In the genomic region with DNA sequence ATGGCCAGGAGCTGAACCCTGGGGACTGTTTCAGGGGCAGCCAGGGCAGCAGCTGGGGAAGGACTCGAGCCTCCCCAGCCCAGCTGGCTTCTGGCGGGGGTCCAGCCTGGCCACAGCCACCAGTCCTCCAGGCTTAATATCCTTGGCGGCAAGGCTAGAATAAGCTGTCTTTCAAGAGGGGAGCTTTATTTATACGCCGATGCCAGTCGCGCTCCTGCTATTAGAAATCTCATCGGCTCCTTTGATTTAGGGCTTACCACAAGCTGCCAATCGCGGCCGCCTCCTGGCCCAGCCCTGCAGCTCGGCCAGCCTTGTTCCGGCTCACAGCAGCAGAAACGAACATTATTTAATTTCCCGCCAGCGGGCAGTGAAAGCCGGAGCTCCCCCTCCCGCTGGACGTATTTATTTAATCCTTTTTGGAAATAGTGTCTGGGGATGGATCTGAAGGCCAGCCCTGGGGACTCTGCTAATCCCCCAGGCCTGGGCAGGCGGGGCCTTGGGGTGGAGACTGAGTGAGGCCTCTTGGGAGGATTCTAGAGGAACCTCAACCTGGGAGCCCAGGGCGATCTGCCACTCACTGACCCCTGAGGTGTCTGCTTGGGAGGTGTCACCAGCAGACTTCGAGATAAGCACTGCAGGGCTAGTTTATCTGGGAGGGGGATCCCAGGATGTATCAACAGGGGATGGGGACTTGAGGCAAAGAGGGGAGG, we compare ENCODE assay signal across 10 cellular contexts.
A peak's percentile ranks its signal among the peaks of the same experiment; 100 is the strongest.
DNase-seq lines count a peak whose midpoint lies in the region; ATAC-seq, FAIRE-seq and TF ChIP-seq lines count a peak whose summit lies in the region.
"Had no signal": no experiment of that assay in that cellular context is flagged by ENCODE, and none has a peak within 500 bp of the region (broad histone marks: within the 10 kb centered on the region; RNA-seq: fewer than 3 reads in every experiment).

No MANE protein-coding gene starts in this region.

- peaks cover 6% of the 10 kb centered on the region for H3K27me3 Mint-ChIP-seq in mesothelial cell of epicardium (ENCODE audit: low read depth)
- H3K27me3 Mint-ChIP-seq in natural killer cell treated with Interleukin-12 subunit alpha and Interleukin-12 subunit beta and Interleukin-15 and Interleukin-18, amount 100 ng/mL, for 72 hours = peaks cover 10 to 22% of the 10 kb centered on the region in 2 donors
- H3K27me3 Mint-ChIP-seq: activated naive CD8-positive, alpha-beta T cell treated with anti-CD3 and anti-CD28 coated beads, Interleukin-2, amount 10 ng/mL, durations not matched to agents 7 days and 5 days; CD4-positive, CD25-positive, alpha-beta regulatory T cell had no signal

- no peaks in the 10 kb centered on the region for H3K9me3 Mint-ChIP-seq in mesothelial cell of epicardium
- no peaks in the 10 kb centered on the region for H3K9me3 Mint-ChIP-seq in natural killer cell treated with Interleukin-12 subunit alpha and Interleukin-12 subunit beta and Interleukin-15 and Interleukin-18, amount 100 ng/mL, for 72 hours
- H3K9me3 Mint-ChIP-seq: activated naive CD8-positive, alpha-beta T cell treated with anti-CD3 and anti-CD28 coated beads, Interleukin-2, amount 10 ng/mL, durations not matched to agents 7 days and 5 days had no signal

- DNase-seq in left cardiac atrium (peak; percentile 40), Right ventricle myocardium inferior (ENCODE audit: missing footprints) (no peak), anterior cingulate cortex (lab: John Stamatoyannopoulos, UW) (peak in 38 of 58 donors; percentile 4 to 71 (median 31)), mesothelial cell of epicardium (ENCODE audit: low spot score in 2 of 2, unreplicated experiment in 2 of 2) (no peak), urothelium cell line (ENCODE audit: low spot score) (no peak)
- DNase-seq in natural killer cell treated with Interleukin-12 subunit alpha and Interleukin-12 subunit beta and Interleukin-15 and Interleukin-18, amount 100 ng/mL, for 72 hours (ENCODE audit: low spot score) = no peak
- DNase-seq: activated naive CD8-positive, alpha-beta T cell treated with anti-CD3 and anti-CD28 coated beads, Interleukin-2, amount 10 ng/mL, durations not matched to agents 7 days and 5 days; CD4-positive, CD25-positive, alpha-beta regulatory T cell had no signal

- H3K4me1 Mint-ChIP-seq in mesothelial cell of epicardium = peaks cover 31% of the 10 kb centered on the region
- no peaks in the 10 kb centered on the region for H3K4me1 Mint-ChIP-seq in natural killer cell treated with Interleukin-12 subunit alpha and Interleukin-12 subunit beta and Interleukin-15 and Interleukin-18, amount 100 ng/mL, for 72 hours (ENCODE audit: low read depth in 2 of 2)
- H3K4me1 Mint-ChIP-seq: activated naive CD8-positive, alpha-beta T cell treated with anti-CD3 and anti-CD28 coated beads, Interleukin-2, amount 10 ng/mL, durations not matched to agents 7 days and 5 days; CD4-positive, CD25-positive, alpha-beta regulatory T cell had no signal

- no peak for TF ChIP-seq CTCF in mesothelial cell of epicardium (IDR thresholded peaks at IDR 0.05; ENCODE audit: unreplicated experiment)

- intact Hi-C loops in left cardiac atrium (cut with DNase I) = no loop called here
- intact Hi-C loops in Right ventricle myocardium inferior (cut with DNase I) = no loop called here

- H3K4me3 Mint-ChIP-seq in mesothelial cell of epicardium = peak overlapping the region; percentile 12
- no peak overlapping the region for H3K4me3 Mint-ChIP-seq in natural killer cell treated with Interleukin-12 subunit alpha and Interleukin-12 subunit beta and Interleukin-15 and Interleukin-18, amount 100 ng/mL, for 72 hours
- H3K4me3 Mint-ChIP-seq: activated naive CD8-positive, alpha-beta T cell treated with anti-CD3 and anti-CD28 coated beads, Interleukin-2, amount 10 ng/mL, durations not matched to agents 7 days and 5 days; CD4-positive, CD25-positive, alpha-beta regulatory T cell had no signal

- peak; percentile 62 for FAIRE-seq in urothelium cell line (lab: Jason Lieb, UNC)

- peak overlapping the region; percentile 17 for H3K27ac Mint-ChIP-seq in mesothelial cell of epicardium
- no peak overlapping the region for H3K27ac Mint-ChIP-seq in natural killer cell treated with Interleukin-12 subunit alpha and Interleukin-12 subunit beta and Interleukin-15 and Interleukin-18, amount 100 ng/mL, for 72 hours
- H3K27ac Mint-ChIP-seq: activated naive CD8-positive, alpha-beta T cell treated with anti-CD3 and anti-CD28 coated beads, Interleukin-2, amount 10 ng/mL, durations not matched to agents 7 days and 5 days; CD4-positive, CD25-positive, alpha-beta regulatory T cell had no signal

- no peaks in the 10 kb centered on the region for H3K36me3 Mint-ChIP-seq in mesothelial cell of epicardium
- H3K36me3 Mint-ChIP-seq in natural killer cell treated with Interleukin-12 subunit alpha and Interleukin-12 subunit beta and Interleukin-15 and Interleukin-18, amount 100 ng/mL, for 72 hours = no peaks in the 10 kb centered on the region
- H3K36me3 Mint-ChIP-seq: activated naive CD8-positive, alpha-beta T cell treated with anti-CD3 and anti-CD28 coated beads, Interleukin-2, amount 10 ng/mL, durations not matched to agents 7 days and 5 days; CD4-positive, CD25-positive, alpha-beta regulatory T cell had no signal

- ATAC-seq in left cardiac atrium = peak; percentile 33 to 61
- ATAC-seq in Right ventricle myocardium inferior = no peak
- no peak for ATAC-seq in GM21529 (IDR thresholded peaks at IDR 0.05; ENCODE audit: unreplicated experiment)
- no peak for ATAC-seq in GM18867 (IDR thresholded peaks at IDR 0.05; ENCODE audit: unreplicated experiment)
- no peak for ATAC-seq in natural killer cell treated with Interleukin-12 subunit alpha and Interleukin-12 subunit beta and Interleukin-15 and Interleukin-18, amount 100 ng/mL, for 72 hours

Comparison
In these comparisons a context has a peak if more than half of its experiments do, and no peak if none do; other contexts are left out.
1. ATAC-seq: peak in left cardiac atrium (2 of 2); none in Right ventricle myocardium inferior (single experiment), GM21529 (single experiment), GM18867 (single experiment) and natural killer cell treated with Interleukin-12 subunit alpha and Interleukin-12 subunit beta and Interleukin-15 and Interleukin-18, amount 100 ng/mL, for 72 hours (0 of 2).
2. DNase-seq: peak in left cardiac atrium (single experiment) and anterior cingulate cortex (38 of 58); none in Right ventricle myocardium inferior (single experiment), mesothelial cell of epicardium (0 of 2), urothelium cell line (single experiment) and natural killer cell treated with Interleukin-12 subunit alpha and Interleukin-12 subunit beta and Interleukin-15 and Interleukin-18, amount 100 ng/mL, for 72 hours (single experiment).